ENCODE assay signal across 15 cellular contexts in genomic region chr13:73741111-73741510, GRCh38.
DNase-seq lines count a peak whose midpoint lies in the region; ATAC-seq, FAIRE-seq and TF ChIP-seq lines count a peak whose summit lies in the region.
"Had no signal": no experiment of that assay in that cellular context is flagged by ENCODE, and none has a peak within 500 bp of the region (broad histone marks: within the 10 kb centered on the region; RNA-seq: fewer than 3 reads in every experiment).

No MANE protein-coding gene starts in this region.

- ATAC-seq in stimulated activated naive CD8-positive, alpha-beta T cell treated with anti-CD3 and anti-CD28 coated beads, Interleukin-15, Interleukin-2, amounts not matched to agents 100 U/mL and 50 U/mL, for 24 hours = no peak
- ATAC-seq: right lobe of liver had no signal

- DNase-seq in stimulated activated naive CD8-positive, alpha-beta T cell treated with anti-CD3 and anti-CD28 coated beads, Interleukin-15, Interleukin-2, amounts not matched to agents 100 U/mL and 50 U/mL, for 24 hours = no peak
- DNase-seq in mesenchymal stem cell (no peak), CD1c-positive myeloid dendritic cell (ENCODE audit: extremely low spot score) (no peak), NCI-H1436 treated with DMSO at 0.1 percent for 48 hours (lab: John Stamatoyannopoulos, UW) (no peak), progenitor cell of endocrine pancreas (ENCODE audit: low spot score, unreplicated experiment) (no peak), GM12891 (ENCODE audit: insufficient read length, low spot score) (no peak)
- DNase-seq: BE2C, cerebellar nuclear complex, DMS79, H7, NCI-H1105, NCI-H226, right lobe of liver had no signal

- H3K18ac ChIP-seq in mesenchymal stem cell (ENCODE audit: low read depth in 1 of 2, low read length in 2 of 2) = no peak overlapping the region

- H2BK12ac ChIP-seq in mesenchymal stem cell (ENCODE audit: low read length in 2 of 2) = no peak overlapping the region

- H3K27ac ChIP-seq in angular gyrus (ENCODE audit: low read depth, low read length) (peak overlapping the region; percentile 25), mesenchymal stem cell (ENCODE audit: low read length, poor library complexity, severe bottlenecking) (no peak overlapping the region)
- H3K27ac ChIP-seq: right lobe of liver had no signal

- H2AK5ac ChIP-seq in mesenchymal stem cell (ENCODE audit: low read length, severe bottlenecking) = no peak overlapping the region

- peaks cover 8% of the 10 kb centered on the region for H3K36me3 Mint-ChIP-seq in stimulated activated naive CD8-positive, alpha-beta T cell treated with anti-CD3 and anti-CD28 coated beads, Interleukin-15, Interleukin-2, amounts not matched to agents 100 ng/mL and 50 ng/mL, for 24 hours (ENCODE audit: low read depth)
- peaks cover 2% of the 10 kb centered on the region for H3K36me3 Mint-ChIP-seq in progenitor cell of endocrine pancreas (ENCODE audit: insufficient read depth)

- H2BK15ac ChIP-seq in mesenchymal stem cell (ENCODE audit: low read depth, poor library complexity, severe bottlenecking) = no peak overlapping the region

- H3K9me3 Mint-ChIP-seq in stimulated activated naive CD8-positive, alpha-beta T cell treated with anti-CD3 and anti-CD28 coated beads, Interleukin-15, Interleukin-2, amounts not matched to agents 100 ng/mL and 50 ng/mL, for 24 hours = no peaks in the 10 kb centered on the region
- no peaks in the 10 kb centered on the region for H3K9me3 Mint-ChIP-seq in progenitor cell of endocrine pancreas (ENCODE audit: low read depth)

- no peak overlapping the region for H2BK120ac ChIP-seq in mesenchymal stem cell (ENCODE audit: low read depth, low read length)

- H3K36me3 ChIP-seq in mesenchymal stem cell (ENCODE audit: control insufficient read depth in 1 of 2, insufficient read depth in 2 of 2, low read depth in 1 of 2, low read length in 2 of 2) = peaks cover 4 to 6% of the 10 kb centered on the region in 2 experiments
- H3K36me3 ChIP-seq: BE2C, right lobe of liver had no signal

- H3K4me1 Mint-ChIP-seq in stimulated activated naive CD8-positive, alpha-beta T cell treated with anti-CD3 and anti-CD28 coated beads, Interleukin-15, Interleukin-2, amounts not matched to agents 100 ng/mL and 50 ng/mL, for 24 hours (ENCODE audit: low read depth) = peaks cover 46% of the 10 kb centered on the region
- H3K4me1 Mint-ChIP-seq in progenitor cell of endocrine pancreas (ENCODE audit: low read depth) = peaks cover 4% of the 10 kb centered on the region

- no peak overlapping the region for H2AFZ ChIP-seq in mesenchymal stem cell (ENCODE audit: low read depth, low read length)

- H3K27me3 Mint-ChIP-seq in stimulated activated naive CD8-positive, alpha-beta T cell treated with anti-CD3 and anti-CD28 coated beads, Interleukin-15, Interleukin-2, amounts not matched to agents 100 ng/mL and 50 ng/mL, for 24 hours = no peaks in the 10 kb centered on the region
- H3K27me3 Mint-ChIP-seq in progenitor cell of endocrine pancreas = no peaks in the 10 kb centered on the region

- no peak overlapping the region for H3K4ac ChIP-seq in mesenchymal stem cell (ENCODE audit: low read depth in 1 of 2, low read length in 2 of 2)

- H4K8ac ChIP-seq in mesenchymal stem cell (ENCODE audit: low read length) = no peak overlapping the region

- no peaks in the 10 kb centered on the region for H3K9me3 ChIP-seq in mesenchymal stem cell (ENCODE audit: control insufficient read depth, low read length)
- H3K9me3 ChIP-seq: BE2C, right lobe of liver had no signal

- no peak overlapping the region for H3K14ac ChIP-seq in mesenchymal stem cell (ENCODE audit: low read length in 2 of 2)

- TF ChIP-seq POLR2A in GM12891 (IDR thresholded peaks at IDR 0.05; ENCODE audit: low read depth, low read length) = no peak

- no peak overlapping the region for H4K91ac ChIP-seq in mesenchymal stem cell (ENCODE audit: low read length)

- peaks cover 4% of the 10 kb centered on the region for H3K79me1 ChIP-seq in mesenchymal stem cell (replicated peaks; ENCODE audit: low read length, poor library complexity, severe bottlenecking)

- no peak for FAIRE-seq in GM12891 (lab: Jason Lieb, UNC)

- no peaks in the 10 kb centered on the region for H3K4me1 ChIP-seq in mesenchymal stem cell (ENCODE audit: control insufficient read depth, insufficient read depth, low read depth, low read length)
- H3K4me1 ChIP-seq: BE2C, right lobe of liver had no signal

- no peak overlapping the region for H3K23ac ChIP-seq in mesenchymal stem cell (ENCODE audit: low read length in 2 of 2)

- no peak overlapping the region for H3K4me2 ChIP-seq in mesenchymal stem cell (ENCODE audit: low read length, poor library complexity, severe bottlenecking)

- H3K4me3 ChIP-seq in mesenchymal stem cell (ENCODE audit: insufficient read depth in 1 of 2, low read depth in 1 of 2, low read length in 2 of 2) = peak overlapping the region in 1 of 2 experiments; percentile 79
- H3K4me3 ChIP-seq: right lobe of liver had no signal

- no peaks in the 10 kb centered on the region for H3K27me3 ChIP-seq in mesenchymal stem cell (ENCODE audit: control insufficient read depth in 1 of 2, insufficient read depth in 1 of 2, low read length in 2 of 2)
- H3K27me3 ChIP-seq: BE2C, right lobe of liver had no signal

- H3K27ac Mint-ChIP-seq in stimulated activated naive CD8-positive, alpha-beta T cell treated with anti-CD3 and anti-CD28 coated beads, Interleukin-15, Interleukin-2, amounts not matched to agents 100 ng/mL and 50 ng/mL, for 24 hours = peak overlapping the region; percentile 16
- H3K27ac Mint-ChIP-seq in progenitor cell of endocrine pancreas = no peak overlapping the region

- no peak for TF ChIP-seq CTCF in progenitor cell of endocrine pancreas (IDR thresholded peaks at IDR 0.05; ENCODE audit: unreplicated experiment)

- WGBS in mesenchymal stem cell = 95% methylated on average over 7 of the region's 8 CpGs

- no peak overlapping the region for H2BK5ac ChIP-seq in mesenchymal stem cell (ENCODE audit: low read depth, low read length, poor library complexity, severe bottlenecking)

- peak overlapping the region; percentile 79 for H3K9ac ChIP-seq in mesenchymal stem cell (ENCODE audit: low read length)

- H3K4me3 Mint-ChIP-seq in stimulated activated naive CD8-positive, alpha-beta T cell treated with anti-CD3 and anti-CD28 coated beads, Interleukin-15, Interleukin-2, amounts not matched to agents 100 ng/mL and 50 ng/mL, for 24 hours = peak overlapping the region; percentile 39
- no peak overlapping the region for H3K4me3 Mint-ChIP-seq in progenitor cell of endocrine pancreas (ENCODE audit: low read depth)

TF ChIP-seq in GM12891, 5 proteins besides CTCF, POLR2A, EP300 and RAD21:
- TF ChIP-seq POLR2AphosphoS5 (IDR thresholded peaks at IDR 0.05; ENCODE audit: low read depth, low read length) (no peak), SPI1 (IDR thresholded peaks at IDR 0.05; ENCODE audit: low read depth, low read length) (no peak), PAX5 (IDR thresholded peaks at IDR 0.05; ENCODE audit: insufficient read depth, low read length, severe bottlenecking) (no peak), TAF1 (IDR thresholded peaks at IDR 0.05; ENCODE audit: low read depth, low read length) (no peak), POU2F2 (IDR thresholded peaks at IDR 0.05; ENCODE audit: low read depth, low read length) (no peak)
